20 cellular contexts compared by ENCODE assay signal in the genomic region with DNA sequence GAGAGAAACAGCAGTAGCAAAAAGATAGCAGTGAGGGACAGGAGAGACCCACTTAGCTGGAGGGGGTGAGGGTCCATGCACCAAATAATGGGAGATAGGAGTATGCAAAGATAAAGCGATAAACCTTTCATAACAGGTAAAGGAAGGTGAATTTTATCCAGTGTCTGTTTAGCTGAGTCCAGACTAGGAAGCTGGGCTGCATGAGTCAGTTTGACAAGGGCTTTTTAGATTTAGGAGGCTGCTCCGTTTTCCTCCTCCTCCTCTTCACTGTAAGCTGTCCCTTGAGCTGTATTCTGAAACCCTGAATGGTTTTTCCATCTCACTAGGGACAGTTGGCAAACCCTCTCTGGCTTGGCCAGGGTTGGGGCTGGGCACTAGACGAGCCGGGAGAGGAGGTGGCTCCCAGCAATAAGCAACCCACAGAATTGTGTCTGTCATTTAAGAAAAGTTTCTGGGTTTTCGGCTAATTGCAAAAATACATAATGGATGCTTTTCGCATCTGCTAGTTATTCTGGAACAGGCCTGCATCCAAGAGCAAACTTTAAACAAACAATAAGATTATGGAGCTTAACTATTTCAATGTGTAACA. TPM values are rescaled to one million over a fixed set of nuclear protein-coding genes. Genes with fewer than 3 reads are reported as not detected.
DNase-seq lines count a peak whose midpoint lies in the region; ATAC-seq and TF ChIP-seq lines count a peak whose summit lies in the region.
"Had no signal": no experiment of that assay in that cellular context is flagged by ENCODE, and none has a peak within 500 bp of the region (broad histone marks: within the 10 kb centered on the region; RNA-seq: fewer than 3 reads in every experiment).

No MANE protein-coding gene starts in this region.

- TSS peak; percentile 32 for BruUV-seq in PC-3 (replicated peaks; lab: Mats Ljungman, UMichigan)

- no peaks in the 10 kb centered on the region for H3K9me2 ChIP-seq in PC-3 (replicated peaks; ENCODE audit: low read length)

- H3K36me3 ChIP-seq in right atrium auricular region (no peaks in the 10 kb centered on the region), PC-3 (ENCODE audit: low read depth, low read length) (peaks cover 2% of the 10 kb centered on the region; the same call in 1 of the 2 replicates)
- H3K36me3 ChIP-seq: ovary, sigmoid colon, thyroid gland had no signal

- intact Hi-C loops in cardiac septum (cut with DNase I) = loop anchor here (2.0 kb wide), 2 partner anchors 37 to 323 kb away; no protein-coding TSS in a partner anchor
- intact Hi-C loops in PC-3 (cut with micrococcal nuclease) = no loop called here

- no peak overlapping the region for H3K4me2 ChIP-seq in PC-3 (ENCODE audit: low read length)

- peak; percentile 25 for ATAC-seq in PC-3
- ATAC-seq in GM21576 (IDR thresholded peaks at IDR 0.05; ENCODE audit: unreplicated experiment) = no peak
- no peak for ATAC-seq in HG02938 (IDR thresholded peaks at IDR 0.05; ENCODE audit: unreplicated experiment)

- no peaks in the 10 kb centered on the region for H3K79me2 ChIP-seq in PC-3 (ENCODE audit: low read length)

- H2AFZ ChIP-seq in PC-3 (ENCODE audit: low read length) = no peak overlapping the region

- CTCF ChIA-PET in PC-3 (lab: Charles Lee) = interaction anchor here (1.4 to 2.2 kb wide), 3 partner anchors 49 to 338 kb away, joined by 4 to 17 read pairs (median 9); a partner anchor contains a TSS

- no peak overlapping the region for H3K9ac ChIP-seq in PC-3 (ENCODE audit: low read length)

- TF ChIP-seq CTCF in right atrium auricular region (IDR thresholded peaks at IDR 0.05) = no peak
- no peak for TF ChIP-seq CTCF in PC-3 (conservative IDR thresholded peaks at IDR 0.05; ENCODE audit: low read depth, low read length)

- no peaks in the 10 kb centered on the region for H4K20me1 ChIP-seq in PC-3 (ENCODE audit: low read length)

- DNase-seq in right atrium auricular region (ENCODE audit: low spot score) = peak; percentile 28
- DNase-seq in cardiac septum (ENCODE audit: low spot score) = no peak
- no peak for DNase-seq in PC-3
- DNase-seq in fibroblast of the conjunctiva (ENCODE audit: low read depth) = peak; percentile 33
- DNase-seq in stromal cell of bone marrow (ENCODE audit: low read depth) = peak; percentile 25
- DNase-seq in NOMO-1 treated with DMSO at 0.1 percent for 48 hours (lab: John Stamatoyannopoulos, UW; ENCODE audit: unreplicated experiment) = no peak
- DNase-seq: T-helper 9 cell had no signal

- no peaks in the 10 kb centered on the region for H3K9me3 ChIP-seq in right atrium auricular region
- H3K9me3 ChIP-seq in PC-3 (ENCODE audit: low read length) = no peaks in the 10 kb centered on the region
- H3K9me3 ChIP-seq: heart right ventricle, left ventricle myocardium inferior, ovary, sigmoid colon, thyroid gland had no signal

- H3K4me3 ChIP-seq in right atrium auricular region (no peak overlapping the region), PC-3 (ENCODE audit: low read length) (no peak overlapping the region)
- H3K4me3 ChIP-seq: GM12878, heart right ventricle, left ventricle myocardium inferior, ovary, sigmoid colon, thyroid gland had no signal

- no peaks in the 10 kb centered on the region for H3K27me3 ChIP-seq in right atrium auricular region
- no peaks in the 10 kb centered on the region for H3K27me3 ChIP-seq in PC-3 (ENCODE audit: low read length)
- H3K27me3 ChIP-seq: foreskin keratinocyte, ovary, sigmoid colon, thyroid gland had no signal

- POLR2A ChIA-PET in PC-3 (lab: Charles Lee; ENCODE audit: unreplicated experiment) = interaction anchor here (0.6 kb wide), 1 partner anchor 74 kb away, joined by 4 read pairs; no protein-coding TSS in a partner anchor

- H3K27ac ChIP-seq in right atrium auricular region (no peak overlapping the region), PC-3 (ENCODE audit: low read length) (no peak overlapping the region)
- H3K27ac ChIP-seq: foreskin keratinocyte, heart right ventricle, left ventricle myocardium inferior, ovary, sigmoid colon, thyroid gland had no signal

- H3F3A ChIP-seq in PC-3 (ENCODE audit: low read length, unreplicated experiment) = no peaks in the 10 kb centered on the region

- H3K4me1 ChIP-seq in right atrium auricular region (no peaks in the 10 kb centered on the region), PC-3 (ENCODE audit: insufficient read depth, low read length) (peaks cover 2% of the 10 kb centered on the region; the same call in 1 of the 2 replicates)
- H3K4me1 ChIP-seq: foreskin keratinocyte, left ventricle myocardium inferior, sigmoid colon, thyroid gland had no signal

RNA-seq across cellular contexts. Expression of a gene that starts 28.1 kb away (rescaled TPM):
- total RNA-seq in right atrium auricular region (not detected), cardiac septum (not detected), PC-3 (2014; rRNA removed) (not detected in 2 replicates)
- total RNA-seq: CD4-positive, CD25-positive, alpha-beta regulatory T cell; dermis microvascular lymphatic vessel endothelial cell; foreskin keratinocyte; GM12878; heart right ventricle; left ventricle myocardium inferior; natural killer cell treated with Interleukin-12 subunit alpha and Interleukin-12 subunit beta and Interleukin-15 and Interleukin-18, amount 100 ng/mL, for 72 hours; ovary; Right ventricle myocardium inferior; sigmoid colon; thyroid gland had no signal

RNA-seq across cellular contexts. Expression of a gene that starts 49.8 kb away (rescaled TPM):
- total RNA-seq in right atrium auricular region (under 1 TPM in 1 of 2 donors, not detected in 1; 0.04 TPM), cardiac septum (0.08 TPM), PC-3 (2014; rRNA removed) (0.80 and 0.86 TPM in 2 replicates)
- total RNA-seq: left ventricle myocardium inferior had no signal

RNA-seq across cellular contexts. Expression of a gene that starts 54.4 kb away (rescaled TPM):
- total RNA-seq in right atrium auricular region = 10 to 100 TPM; 51.4 to 72.3 TPM
- 74.9 TPM for total RNA-seq in cardiac septum
- 80.0 and 86.2 TPM in 2 replicates for total RNA-seq in PC-3 (2014; rRNA removed)

Comparison
In these comparisons a context has a peak if more than half of its experiments do, and no peak if none do; other contexts are left out.
1. DNase-seq: peak in right atrium auricular region (single experiment), fibroblast of the conjunctiva (single experiment) and stromal cell of bone marrow (single experiment); none in cardiac septum (single experiment), PC-3 (single experiment) and NOMO-1 treated with DMSO at 0.1 percent for 48 hours (single experiment).